ENCODE assay signal across 8 cellular contexts in the genomic region with DNA sequence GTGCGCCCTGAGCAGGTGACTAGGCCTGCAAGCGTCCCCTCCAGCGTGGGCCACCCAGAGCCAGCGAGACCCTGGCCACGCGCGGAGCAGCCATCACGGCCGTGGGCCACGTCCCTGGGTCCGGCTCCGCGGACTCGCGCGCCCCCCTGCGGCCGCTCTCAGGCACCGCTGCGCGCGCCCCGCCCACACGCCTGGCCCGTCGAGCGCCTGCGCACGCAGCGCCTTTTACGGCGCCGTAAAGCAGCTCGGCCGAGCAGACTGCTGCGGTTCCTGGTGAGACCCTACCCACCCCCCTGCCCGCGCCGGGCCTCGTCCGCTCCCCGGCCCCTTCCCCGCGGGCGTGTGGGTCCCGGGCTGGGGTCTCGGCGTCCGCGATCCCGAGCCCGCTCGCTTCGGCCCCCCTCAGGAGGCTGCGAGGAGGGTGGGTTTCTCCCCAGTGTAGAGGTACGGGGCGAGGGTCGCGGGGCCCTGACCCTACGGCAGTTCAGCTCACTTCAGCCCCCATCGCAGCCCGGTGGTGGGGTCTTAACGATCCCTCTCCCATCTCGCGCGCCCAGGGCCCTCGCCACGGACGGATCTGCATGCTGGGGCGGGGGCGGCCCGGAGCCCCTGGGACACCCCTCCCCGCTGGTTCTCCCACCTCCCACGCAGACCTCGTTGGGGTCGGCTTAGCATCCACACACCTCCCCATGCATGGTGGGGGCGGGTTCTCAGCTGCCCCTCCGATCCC. TPM values are rescaled to one million over a fixed set of nuclear protein-coding genes. Genes with fewer than 3 reads are reported as not detected.
DNase-seq lines count a peak whose midpoint lies in the region; ATAC-seq and TF ChIP-seq lines count a peak whose summit lies in the region.

TSS of gene TRAPPC5 (plus strand) at position 228 of the 730 bp plus-strand sequence. CDS start 1,421 bp downstream, outside the sequence.

- intact Hi-C loops in Panc1 (cut with micrococcal nuclease; ENCODE audit: unreplicated experiment): loop anchor here (5.0 kb wide), 1 partner anchor 113 kb away; no protein-coding TSS in a partner anchor

- H3K27ac ChIP-seq in Panc1 (ENCODE audit: low read length) (peak within 1 kb of the TSS; percentile 69), muscle layer of colon (ENCODE audit: low read depth, low read length) (peak within 1 kb of the TSS; percentile 87)

- H3K9me3 ChIP-seq in Panc1 (ENCODE audit: control insufficient read depth, insufficient read depth, low read depth, low read length) (no peaks in the 10 kb centered on the region), muscle layer of colon (ENCODE audit: low read length) (no peaks in the 10 kb centered on the region)

- H3K27me3 ChIP-seq in Panc1 (ENCODE audit: control insufficient read depth, insufficient read depth, low read length) (no peaks in the 10 kb centered on the region), muscle layer of colon (ENCODE audit: control insufficient read depth in 1 of 2, insufficient read depth in 2 of 2, low read length in 2 of 2) (peaks cover 0 to 5% of the 10 kb centered on the region in 2 donors)

- H3K4me1 ChIP-seq in Panc1 (ENCODE audit: control insufficient read depth, insufficient read depth, low read length) (no peaks in the 10 kb centered on the region; the same call in 1 of the 2 replicates), muscle layer of colon (ENCODE audit: insufficient read depth, low read length) (peaks cover 6% of the 10 kb centered on the region)

- H3K9ac ChIP-seq in muscle layer of colon (ENCODE audit: low read length): peak within 1 kb of the TSS; percentile 84

- H3K36me3 ChIP-seq in Panc1 (ENCODE audit: control insufficient read depth, insufficient read depth, low read length): no peaks in the 10 kb centered on the region; the same call in 1 of the 2 replicates
- H3K36me3 ChIP-seq in muscle layer of colon (ENCODE audit: insufficient read depth, low read length): peaks cover 5% of the 10 kb centered on the region

- CTCF ChIA-PET in Panc1 (lab: Charles Lee): interaction anchor here (0.6 to 0.9 kb wide), 6 partner anchors 12 to 208 kb away, joined by 3 to 12 read pairs (median 4); partner anchors contain the start of gene RETN

- DNase-seq in AG20443 (ENCODE audit: low spot score): peak; percentile 98
- DNase-seq in HuH-7 (ENCODE audit: low spot score): peak; percentile 84
- no peak for DNase-seq in Panc1 (ENCODE audit: low read depth, low spot score)
- peak; percentile 89 to 93 for DNase-seq in activated T-cell treated with anti-CD3 and anti-CD28 coated beads, Interleukin-2, amount 50 U/mL, for 48 hours
- peak; percentile 89 for DNase-seq in stimulated activated CD8-positive, alpha-beta memory T cell treated with anti-CD3 and anti-CD28 coated beads, Interleukin-4, amount 100 ng/mL, for 48 hours

- BruUV-seq in Panc1 (replicated peaks; lab: Mats Ljungman, UMichigan): no TSS peak

- ATAC-seq in GM19025 (IDR thresholded peaks at IDR 0.05; ENCODE audit: low read depth, unreplicated experiment): peak; percentile 55
- peak; percentile 85 for ATAC-seq in Panc1
- ATAC-seq in esophagus mucosa: peak; percentile 89

- H3K4me3 ChIP-seq in Panc1 (ENCODE audit: low read depth in 2 of 2, low read length in 2 of 2) (peak within 1 kb of the TSS; percentile 67 to 85), muscle layer of colon (ENCODE audit: low read depth in 1 of 2, low read length in 2 of 2) (peak within 1 kb of the TSS; percentile 87 to 98)

- peak; percentile 97 for TF ChIP-seq CTCF in Panc1 (IDR thresholded peaks at IDR 0.05)

- in situ Hi-C loops in Panc1 (cut with HindIII; ENCODE audit: low pct_unique_long_range_greater_than_20kb, low sequenced_read_pairs): no loop called here

- POLR2A ChIA-PET in Panc1 (lab: Charles Lee): no interaction called here

RNA-seq across cellular contexts. Expression of gene TRAPPC5, which starts in this region (rescaled TPM):
- total RNA-seq in Panc1 (2021; ENCODE audit: unreplicated experiment): 101 TPM
- 206 TPM for polyA plus RNA-seq in Panc1 (2012; ENCODE audit: insufficient read length)
- 127 TPM for total RNA-seq in esophagus mucosa
